In genomic region chr10:43938810-43939209, GRCh38 we compare ENCODE assay signal across 27 cellular contexts.
"Had no signal": no experiment of that assay in that cellular context is flagged by ENCODE, and none has a peak within 500 bp of the region (broad histone marks: within the 10 kb centered on the region; RNA-seq: fewer than 3 reads in every experiment).

No MANE protein-coding gene starts in this region.

- DNase-seq: activated CD4-positive, alpha-beta memory T cell treated with anti-CD3 and anti-CD28 coated beads for 36 hours; activated CD4-positive, alpha-beta T cell treated with anti-CD3 and anti-CD28 coated beads, Interleukin-2, amount 10 ng/mL, durations not matched to agents 24 days and 14 days; activated CD4-positive, CD25-positive, alpha-beta regulatory T cell treated with anti-CD3 and anti-CD28 coated beads, Interleukin-2, amount 50 U/mL, for 72 hours; activated CD8-positive, alpha-beta memory T cell treated with anti-CD3 and anti-CD28 coated beads, Interleukin-2, amount 10 ng/mL, durations not matched to agents 7 days and 5 days; activated effector memory CD4-positive, alpha-beta T cell treated with anti-CD3 and anti-CD28 coated beads, Interleukin-2, amount 50 U/mL, for 16 hours; activated naive CD4-positive, alpha-beta T cell treated with anti-CD3 and anti-CD28 coated beads for 36 hours; activated naive CD8-positive, alpha-beta T cell treated with anti-CD3 and anti-CD28 coated beads, Interleukin-2, amount 10 ng/mL, durations not matched to agents 7 days and 5 days; activated T-cell treated with anti-CD3 and anti-CD28 coated beads for 4 hours; activated T-cell treated with anti-CD3 and anti-CD28 coated beads, Interleukin-2, amount 50 U/mL, for 72 hours; cortex of kidney; foreskin keratinocyte; heart left ventricle; kidney glomerular epithelial cell; left ventricle myocardium inferior; stimulated activated CD4-positive, alpha-beta T cell treated with anti-CD3 and anti-CD28 coated beads, Interleukin-4, amount 100 ng/mL, for 4 hours; stimulated activated CD8-positive, alpha-beta memory T cell treated with anti-CD3 and anti-CD28 coated beads, Interleukin-4, amount 100 ng/mL, for 48 hours; stimulated activated naive CD8-positive, alpha-beta T cell treated with anti-CD3 and anti-CD28 coated beads, Interleukin-15, amount 100 ng/mL, for 72 hours; substantia nigra; T-helper 2 cell had no signal

- H3K9me3 ChIP-seq: ascending aorta, esophagus muscularis mucosa, neutrophil, upper lobe of left lung had no signal

- H3K4me3 ChIP-seq: ascending aorta, esophagus muscularis mucosa, heart left ventricle, left ventricle myocardium inferior, skin epidermis, upper lobe of left lung had no signal

- H3K27me3 ChIP-seq: ascending aorta, esophagus muscularis mucosa, foreskin keratinocyte, heart left ventricle, upper lobe of left lung had no signal

- H3K4me1 ChIP-seq: foreskin keratinocyte had no signal

- H3K27me3 Mint-ChIP-seq: stimulated activated memory B cell treated with anti-CD40 and anti-IgM and Interleukin-4, amounts not matched to agents 10 μg/mL and 1 μg/mL and 100 μg/mL, for 72 hours; stimulated activated naive CD8-positive, alpha-beta T cell treated with anti-CD3 and anti-CD28 coated beads, Interleukin-15, amount 100 ng/mL, for 72 hours had no signal

- H3K36me3 ChIP-seq: ascending aorta, esophagus muscularis mucosa, heart left ventricle, left ventricle myocardium inferior, neutrophil, upper lobe of left lung had no signal

- H3K36me3 Mint-ChIP-seq: activated CD4-positive, alpha-beta memory T cell treated with anti-CD3 and anti-CD28 coated beads for 36 hours; activated CD8-positive, alpha-beta memory T cell treated with anti-CD3 and anti-CD28 coated beads, Interleukin-2, amount 10 ng/mL, durations not matched to agents 7 days and 5 days; activated naive CD8-positive, alpha-beta T cell treated with anti-CD3 and anti-CD28 coated beads, Interleukin-2, amount 10 ng/mL, durations not matched to agents 7 days and 5 days; brain; stimulated activated memory B cell treated with anti-CD40 and anti-IgM and Interleukin-4, amounts not matched to agents 10 μg/mL and 1 μg/mL and 100 μg/mL, for 72 hours had no signal

- H3K27ac ChIP-seq: ascending aorta, esophagus muscularis mucosa, foreskin keratinocyte, left ventricle myocardium inferior, neutrophil, skin epidermis, upper lobe of left lung had no signal

- H3K27ac Mint-ChIP-seq: activated CD4-positive, alpha-beta memory T cell treated with anti-CD3 and anti-CD28 coated beads for 36 hours; activated CD4-positive, alpha-beta T cell treated with anti-CD3 and anti-CD28 coated beads, Interleukin-2, amount 10 ng/mL, durations not matched to agents 24 days and 14 days; activated CD8-positive, alpha-beta memory T cell treated with anti-CD3 and anti-CD28 coated beads, Interleukin-2, amount 10 ng/mL, durations not matched to agents 7 days and 5 days; activated naive CD4-positive, alpha-beta T cell treated with anti-CD3 and anti-CD28 coated beads for 36 hours; activated naive CD8-positive, alpha-beta T cell treated with anti-CD3 and anti-CD28 coated beads, Interleukin-2, amount 10 ng/mL, durations not matched to agents 7 days and 5 days; activated T-cell treated with anti-CD3 and anti-CD28 coated beads, Interleukin-2, amount 50 U/mL, for 72 hours; stimulated activated memory B cell treated with anti-CD40 and anti-IgM and Interleukin-4, amounts not matched to agents 10 μg/mL and 1 μg/mL and 100 μg/mL, for 72 hours; stimulated activated naive CD8-positive, alpha-beta T cell treated with anti-CD3 and anti-CD28 coated beads, Interleukin-15, amount 100 ng/mL, for 72 hours had no signal

- H3K9me3 Mint-ChIP-seq: activated CD4-positive, alpha-beta memory T cell treated with anti-CD3 and anti-CD28 coated beads for 36 hours; activated CD4-positive, alpha-beta T cell treated with anti-CD3 and anti-CD28 coated beads, Interleukin-2, amount 10 ng/mL, durations not matched to agents 24 days and 14 days; activated naive CD4-positive, alpha-beta T cell treated with anti-CD3 and anti-CD28 coated beads for 36 hours; activated naive CD8-positive, alpha-beta T cell treated with anti-CD3 and anti-CD28 coated beads, Interleukin-2, amount 10 ng/mL, durations not matched to agents 7 days and 5 days; stimulated activated naive CD8-positive, alpha-beta T cell treated with anti-CD3 and anti-CD28 coated beads, Interleukin-15, amount 100 ng/mL, for 72 hours had no signal

- H3K4me3 Mint-ChIP-seq: activated CD4-positive, alpha-beta memory T cell treated with anti-CD3 and anti-CD28 coated beads for 36 hours; activated CD4-positive, alpha-beta T cell treated with anti-CD3 and anti-CD28 coated beads, Interleukin-2, amount 10 ng/mL, durations not matched to agents 24 days and 14 days; activated CD8-positive, alpha-beta memory T cell treated with anti-CD3 and anti-CD28 coated beads, Interleukin-2, amount 10 ng/mL, durations not matched to agents 7 days and 5 days; activated naive CD4-positive, alpha-beta T cell treated with anti-CD3 and anti-CD28 coated beads for 36 hours; activated naive CD8-positive, alpha-beta T cell treated with anti-CD3 and anti-CD28 coated beads, Interleukin-2, amount 10 ng/mL, durations not matched to agents 7 days and 5 days; activated T-cell treated with anti-CD3 and anti-CD28 coated beads, Interleukin-2, amount 50 U/mL, for 72 hours; brain; nephron; stimulated activated memory B cell treated with anti-CD40 and anti-IgM and Interleukin-4, amounts not matched to agents 10 μg/mL and 1 μg/mL and 100 μg/mL, for 72 hours; stimulated activated naive CD8-positive, alpha-beta T cell treated with anti-CD3 and anti-CD28 coated beads, Interleukin-15, amount 100 ng/mL, for 72 hours had no signal
